In genomic region chr19:35353635-35354034, GRCh38 we compare ENCODE assay signal across 20 cellular contexts. TPM values are rescaled to one million over a fixed set of nuclear protein-coding genes. Genes with fewer than 3 reads are reported as not detected.
DNase-seq lines count a peak whose midpoint lies in the region; ATAC-seq, FAIRE-seq and TF ChIP-seq lines count a peak whose summit lies in the region.
"Had no signal": no experiment of that assay in that cellular context is flagged by ENCODE, and none has a peak within 500 bp of the region (broad histone marks: within the 10 kb centered on the region; RNA-seq: fewer than 3 reads in every experiment).

No MANE protein-coding gene starts in this region.

- H3K4me2 ChIP-seq in HepG2 (ENCODE audit: low read depth, low read length), result no peak overlapping the region

- H2AFZ ChIP-seq in HepG2 (ENCODE audit: low read length), result no peak overlapping the region

- in situ Hi-C loops in HepG2 (cut with HindIII; ENCODE audit: extremely low pct_ligation_motif_present, low pct_unique_long_range_greater_than_20kb), result loop anchor here (5.0 kb wide), 1 partner anchor 114 kb away; no protein-coding TSS in a partner anchor

- H3K27ac Mint-ChIP-seq in chondrocyte (ENCODE audit: unreplicated experiment), result no peak overlapping the region
- H3K27ac Mint-ChIP-seq: activated CD4-positive, alpha-beta T cell treated with anti-CD3 and anti-CD28 coated beads, Interleukin-2, amount 10 ng/mL, durations not matched to agents 7 days and 5 days had no signal

- FAIRE-seq in HepG2 (lab: Jason Lieb, UNC), result no peak

- H3K4me1 ChIP-seq in right lobe of liver (no peaks in the 10 kb centered on the region), HepG2 (ENCODE audit: insufficient read depth, low read length) (peaks cover 63% of the 10 kb centered on the region), lower lobe of right lung (peaks cover 15% of the 10 kb centered on the region)

- H3K4me1 Mint-ChIP-seq in chondrocyte (ENCODE audit: low read depth), result no peaks in the 10 kb centered on the region

- H3K9me3 ChIP-seq in right lobe of liver (no peaks in the 10 kb centered on the region), HepG2 (ENCODE audit: low read length) (no peaks in the 10 kb centered on the region), lower lobe of right lung (no peaks in the 10 kb centered on the region)
- H3K9me3 ChIP-seq: testis had no signal

- TF ChIP-seq POLR2A in right lobe of liver (IDR thresholded peaks at IDR 0.05) (no peak), HepG2 (IDR thresholded peaks at IDR 0.05; ENCODE audit: insufficient read depth in 1 of 2, low read depth in 2 of 2, low read length in 2 of 2) (no peak)

- H3K36me3 ChIP-seq in right lobe of liver, result no peaks in the 10 kb centered on the region
- no peaks in the 10 kb centered on the region for H3K36me3 ChIP-seq in HepG2 (replicated peaks in 1 of 2; ENCODE audit: control insufficient read depth in 1 of 2, insufficient read depth in 2 of 2, low read length in 2 of 2)
- H3K36me3 ChIP-seq in lower lobe of right lung, result no peaks in the 10 kb centered on the region

- no peak for ATAC-seq in right lobe of liver
- ATAC-seq in HepG2, result no peak
- no peak for ATAC-seq in lower lobe of right lung
- no peak for ATAC-seq in HG03342 (IDR thresholded peaks at IDR 0.05; ENCODE audit: unreplicated experiment)
- no peak for ATAC-seq in GM21515 (IDR thresholded peaks at IDR 0.05; ENCODE audit: unreplicated experiment)

- CTCF ChIA-PET in HepG2 (lab: Yijun Ruan, JAX; ENCODE audit: low intra/inter-chr PET ratio, low total read pairs), result interaction anchor here (1.5 to 2.7 kb wide), 4 partner anchors 39 to 142 kb away, joined by 5 to 41 read pairs (median 20); partner anchors contain the start of gene USF2

- H4K20me1 ChIP-seq in HepG2 (ENCODE audit: insufficient read depth, low read length), result no peaks in the 10 kb centered on the region

- peaks cover 37% of the 10 kb centered on the region for H3K27me3 Mint-ChIP-seq in chondrocyte (ENCODE audit: low read depth)
- H3K27me3 Mint-ChIP-seq: activated CD4-positive, alpha-beta T cell treated with anti-CD3 and anti-CD28 coated beads, Interleukin-2, amount 10 ng/mL, durations not matched to agents 7 days and 5 days; activated T-cell treated with anti-CD3 and anti-CD28 coated beads, Interleukin-2, amount 50 U/mL, for 24 hours had no signal

- intact Hi-C loops in right lobe of liver (cut with DNase I) (loop anchor here (2.0 to 10.0 kb wide), 2 partner anchors 115 to 141 kb away; partner anchors contain the start of gene KRTDAP (in 1 of the 2)), HepG2 (cut with micrococcal nuclease; ENCODE audit: unreplicated experiment) (loop anchor here (5.0 kb wide), 1 partner anchor 44 kb away; no protein-coding TSS in a partner anchor), lower lobe of right lung (cut with DNase I) (no loop called here)

- no peak overlapping the region for H3K4me3 ChIP-seq in right lobe of liver
- H3K4me3 ChIP-seq in HepG2 (replicated peaks in 1 of 3; ENCODE audit: insufficient read depth in 1 of 3, low read depth in 2 of 3, low read length in 3 of 3), result no peak overlapping the region
- H3K4me3 ChIP-seq in lower lobe of right lung, result no peak overlapping the region
- H3K4me3 ChIP-seq: coronary artery, testis had no signal

- H3K9me3 Mint-ChIP-seq in chondrocyte (ENCODE audit: low read depth), result no peaks in the 10 kb centered on the region
- H3K9me3 Mint-ChIP-seq: activated CD4-positive, alpha-beta T cell treated with anti-CD3 and anti-CD28 coated beads, Interleukin-2, amount 10 ng/mL, durations not matched to agents 7 days and 5 days; activated naive CD4-positive, alpha-beta T cell treated with anti-CD3 and anti-CD28 coated beads, Interleukin-2, amount 50 U/mL, for 72 hours; activated T-cell treated with anti-CD3 and anti-CD28 coated beads, Interleukin-2, amount 50 U/mL, for 24 hours had no signal

- TF ChIP-seq EP300 in HepG2 (IDR thresholded peaks at IDR 0.05; ENCODE audit: low read depth in 2 of 2, low read length in 2 of 2) (no peak), HepG2 (CRISPR knock-in tag; IDR thresholded peaks at IDR 0.05; ENCODE audit: borderline replicate concordance) (no peak)

- no peak for TF ChIP-seq RAD21 in HepG2 (CRISPR knock-in tag; IDR thresholded peaks at IDR 0.05)

- no peak overlapping the region for H3K27ac ChIP-seq in right lobe of liver
- no peak overlapping the region for H3K27ac ChIP-seq in HepG2 (ENCODE audit: extremely low read length, insufficient read depth, low read length)
- H3K27ac ChIP-seq in lower lobe of right lung, result no peak overlapping the region
- H3K27ac ChIP-seq: coronary artery, HL-60, testis had no signal

- H3K36me3 Mint-ChIP-seq in chondrocyte (ENCODE audit: low read depth), result peaks cover 1% of the 10 kb centered on the region
- H3K36me3 Mint-ChIP-seq: activated naive CD4-positive, alpha-beta T cell treated with anti-CD3 and anti-CD28 coated beads, Interleukin-2, amount 50 U/mL, for 72 hours had no signal

- H3K27me3 ChIP-seq in right lobe of liver (no peaks in the 10 kb centered on the region), HepG2 (ENCODE audit: control insufficient read depth in 1 of 2, insufficient read depth in 2 of 2, low read length in 2 of 2) (peaks cover 0 to 1% of the 10 kb centered on the region in 2 experiments; a peak in 1 of 5 replicates), lower lobe of right lung (ENCODE audit: low read depth) (peaks cover 16% of the 10 kb centered on the region)
- H3K27me3 ChIP-seq: testis had no signal

- POLR2A ChIA-PET in HepG2 (lab: Yijun Ruan, JAX), result interaction anchor here (0.8 to 1.6 kb wide), 2 partner anchors 81 to 141 kb away, joined by 3 read pairs; no protein-coding TSS in a partner anchor

- H3K9ac ChIP-seq in HepG2 (ENCODE audit: insufficient read depth, low read depth, low read length), result no peak overlapping the region

- BruUV-seq in HepG2 (replicated peaks; lab: Mats Ljungman, UMichigan), result no TSS peak

- no peak overlapping the region for H3K4me3 Mint-ChIP-seq in chondrocyte (ENCODE audit: unreplicated experiment)
- H3K4me3 Mint-ChIP-seq: activated CD4-positive, alpha-beta T cell treated with anti-CD3 and anti-CD28 coated beads, Interleukin-2, amount 10 ng/mL, durations not matched to agents 7 days and 5 days; activated T-cell treated with anti-CD3 and anti-CD28 coated beads, Interleukin-2, amount 50 U/mL, for 24 hours had no signal

- TF ChIP-seq CTCF in right lobe of liver (IDR thresholded peaks at IDR 0.05) (no peak), HepG2 (CRISPR knock-in tag; IDR thresholded peaks at IDR 0.05) (no peak), chondrocyte (IDR thresholded peaks at IDR 0.05) (no peak), lower lobe of right lung (IDR thresholded peaks at IDR 0.05) (no peak)

- WGBS in right lobe of liver (ENCODE audit: insufficient coverage, low coverage, low lambda C conversion rate, missing lambda C conversion rate), result 68% methylated on average over 9 of the region's 9 CpGs
- WGBS in HepG2 (ENCODE audit: low lambda C conversion rate), result 87% methylated on average over 9 of the region's 9 CpGs

- DNase-seq in right lobe of liver (peak in 2 of 3 donors; percentile 6 to 19), HepG2 (ENCODE audit: low spot score) (no peak), chondrocyte (ENCODE audit: low spot score) (peak; percentile 15), lower lobe of right lung (peak; percentile 35), mucosa of gallbladder (ENCODE audit: low spot score) (no peak)
- DNase-seq: activated CD4-positive, alpha-beta T cell treated with anti-CD3 and anti-CD28 coated beads, Interleukin-2, amount 10 ng/mL, durations not matched to agents 7 days and 5 days; activated T-cell treated with anti-CD3 and anti-CD28 coated beads, Interleukin-2, amount 50 U/mL, for 24 hours; DND-41; foreskin melanocyte; IMR-90; MM.1S; NCI-H1694 treated with DMSO at 0.1 percent for 48 hours; NK-92 treated with Interleukin-12 subunit alpha and Interleukin-12 subunit beta, amount 100 ng/mL, for 24 hours; RPMI8226; testis had no signal

- H3K79me2 ChIP-seq in HepG2 (ENCODE audit: insufficient read depth, low read length), result no peaks in the 10 kb centered on the region

RNA-seq across cellular contexts. Expression of gene FFAR3, which starts 4.6 kb away (rescaled TPM):
- total RNA-seq in right lobe of liver (under 1 TPM in 1 of 6 experiments, not detected in 5; 0.27 TPM), HepG2 (2016; rRNA removed; fragmentation: Illumina TruSeq; extraction: Trizol) (not detected in 2 replicates), chondrocyte (not detected in 3 replicates), lower lobe of right lung (not detected), mucosa of gallbladder (0.29 TPM)
- total RNA-seq in HepG2 (2016; cell fraction: cytosol; rRNA removed; fragmentation: Illumina TruSeq; extraction: Trizol; ENCODE audit: low read depth), result not detected in 2 replicates
- not detected in 2 replicates for total RNA-seq in HepG2 (2016; cell fraction: insoluble cytoplasmic fraction; rRNA removed; fragmentation: Illumina TruSeq; extraction: Trizol)
- not detected in 2 replicates for total RNA-seq in HepG2 (2016; cell fraction: membrane; rRNA removed; fragmentation: Illumina TruSeq; extraction: Trizol)
- total RNA-seq in HepG2 (2016; cell fraction: nucleus; rRNA removed; fragmentation: Illumina TruSeq; extraction: Trizol), result not detected in 2 replicates
- polyA plus RNA-seq in HepG2 (2011; rRNA removed), result not detected in 2 replicates
- not detected in 2 replicates for polyA plus RNA-seq in HepG2 (2011; cell fraction: cytosol; rRNA removed)
- not detected in 2 replicates for polyA plus RNA-seq in HepG2 (2011; cell fraction: nucleus; rRNA removed)
- not detected in 2 replicates for polyA plus RNA-seq in HepG2 (2012)
- not detected in 2 replicates for polyA plus RNA-seq in HepG2 (2016; cell fraction: cytosol; fragmentation: Illumina TruSeq; extraction: Trizol; ENCODE audit: low read depth)
- polyA plus RNA-seq in HepG2 (2016; cell fraction: insoluble cytoplasmic fraction; fragmentation: Illumina TruSeq; extraction: Trizol; ENCODE audit: low read depth), result not detected in 2 replicates
- not detected in 2 replicates for polyA plus RNA-seq in HepG2 (2016; cell fraction: membrane; fragmentation: Illumina TruSeq; extraction: Trizol; ENCODE audit: low read depth)
- polyA plus RNA-seq in HepG2 (2016; cell fraction: nucleus; fragmentation: Illumina TruSeq; extraction: Trizol; ENCODE audit: insufficient read depth, low read depth), result not detected in 2 replicates
- not detected in 2 replicates for polyA minus RNA-seq in HepG2 (2011; rRNA and poly(A)+ RNA removed; ENCODE audit: low replicate concordance)
- not detected in 2 replicates for polyA minus RNA-seq in HepG2 (2011; cell fraction: cytosol; rRNA and poly(A)+ RNA removed)
- not detected in 2 replicates for polyA minus RNA-seq in HepG2 (2011; cell fraction: nucleus; rRNA and poly(A)+ RNA removed)
- total RNA-seq: activated CD4-positive, alpha-beta T cell treated with anti-CD3 and anti-CD28 coated beads, Interleukin-2, amount 10 ng/mL, durations not matched to agents 7 days and 5 days; IMR-90 had no signal
- polyA plus RNA-seq: IMR-90 had no signal

RNA-seq across cellular contexts. Expression of gene FFAR1, which starts 5.9 kb away (rescaled TPM):
- total RNA-seq in right lobe of liver (not detected), HepG2 (2016; rRNA removed; fragmentation: Illumina TruSeq; extraction: Trizol) (not detected in 2 replicates), chondrocyte (not detected in 3 replicates), lower lobe of right lung (not detected), mucosa of gallbladder (not detected)
- 0.09 TPM in 1 of 2 replicates, not detected in the other for total RNA-seq in HepG2 (2016; cell fraction: cytosol; rRNA removed; fragmentation: Illumina TruSeq; extraction: Trizol; ENCODE audit: low read depth)
- total RNA-seq in HepG2 (2016; cell fraction: insoluble cytoplasmic fraction; rRNA removed; fragmentation: Illumina TruSeq; extraction: Trizol), result not detected in 2 replicates
- not detected in 2 replicates for total RNA-seq in HepG2 (2016; cell fraction: membrane; rRNA removed; fragmentation: Illumina TruSeq; extraction: Trizol)
- not detected in 2 replicates for total RNA-seq in HepG2 (2016; cell fraction: nucleus; rRNA removed; fragmentation: Illumina TruSeq; extraction: Trizol)
- polyA plus RNA-seq in HepG2 (2011; rRNA removed), result not detected in 2 replicates
- polyA plus RNA-seq in HepG2 (2011; cell fraction: cytosol; rRNA removed), result not detected in 2 replicates
- not detected in 2 replicates for polyA plus RNA-seq in HepG2 (2011; cell fraction: nucleus; rRNA removed)
- not detected in 2 replicates for polyA plus RNA-seq in HepG2 (2012)
- polyA plus RNA-seq in HepG2 (2016; cell fraction: cytosol; fragmentation: Illumina TruSeq; extraction: Trizol; ENCODE audit: low read depth), result not detected in 2 replicates
- not detected in 2 replicates for polyA plus RNA-seq in HepG2 (2016; cell fraction: insoluble cytoplasmic fraction; fragmentation: Illumina TruSeq; extraction: Trizol; ENCODE audit: low read depth)
- not detected in 2 replicates for polyA plus RNA-seq in HepG2 (2016; cell fraction: membrane; fragmentation: Illumina TruSeq; extraction: Trizol; ENCODE audit: low read depth)
- polyA plus RNA-seq in HepG2 (2016; cell fraction: nucleus; fragmentation: Illumina TruSeq; extraction: Trizol; ENCODE audit: insufficient read depth, low read depth), result not detected in 2 replicates
- not detected in 2 replicates for polyA minus RNA-seq in HepG2 (2011; rRNA and poly(A)+ RNA removed; ENCODE audit: low replicate concordance)
- polyA minus RNA-seq in HepG2 (2011; cell fraction: cytosol; rRNA and poly(A)+ RNA removed), result not detected in 2 replicates
- not detected in 2 replicates for polyA minus RNA-seq in HepG2 (2011; cell fraction: nucleus; rRNA and poly(A)+ RNA removed)
- total RNA-seq: activated CD4-positive, alpha-beta T cell treated with anti-CD3 and anti-CD28 coated beads, Interleukin-2, amount 10 ng/mL, durations not matched to agents 7 days and 5 days; IMR-90 had no signal
- polyA plus RNA-seq: IMR-90 had no signal

RNA-seq across cellular contexts. Expression of gene GPR42, which starts 17.2 kb away (rescaled TPM):
- total RNA-seq in right lobe of liver (not detected), HepG2 (2016; rRNA removed; fragmentation: Illumina TruSeq; extraction: Trizol) (not detected in 2 replicates), chondrocyte (not detected in 3 replicates), lower lobe of right lung (not detected), mucosa of gallbladder (not detected)
- not detected in 2 replicates for total RNA-seq in HepG2 (2016; cell fraction: cytosol; rRNA removed; fragmentation: Illumina TruSeq; extraction: Trizol; ENCODE audit: low read depth)
- not detected in 2 replicates for total RNA-seq in HepG2 (2016; cell fraction: insoluble cytoplasmic fraction; rRNA removed; fragmentation: Illumina TruSeq; extraction: Trizol)
- not detected in 2 replicates for total RNA-seq in HepG2 (2016; cell fraction: membrane; rRNA removed; fragmentation: Illumina TruSeq; extraction: Trizol)
- total RNA-seq in HepG2 (2016; cell fraction: nucleus; rRNA removed; fragmentation: Illumina TruSeq; extraction: Trizol), result not detected in 2 replicates
- not detected in 2 replicates for polyA plus RNA-seq in HepG2 (2011; rRNA removed)
- polyA plus RNA-seq in HepG2 (2011; cell fraction: cytosol; rRNA removed), result not detected in 2 replicates
- polyA plus RNA-seq in HepG2 (2011; cell fraction: nucleus; rRNA removed), result not detected in 2 replicates
- not detected in 2 replicates for polyA plus RNA-seq in HepG2 (2012)
- polyA plus RNA-seq in HepG2 (2016; cell fraction: cytosol; fragmentation: Illumina TruSeq; extraction: Trizol; ENCODE audit: low read depth), result not detected in 2 replicates
- not detected in 2 replicates for polyA plus RNA-seq in HepG2 (2016; cell fraction: insoluble cytoplasmic fraction; fragmentation: Illumina TruSeq; extraction: Trizol; ENCODE audit: low read depth)
- polyA plus RNA-seq in HepG2 (2016; cell fraction: membrane; fragmentation: Illumina TruSeq; extraction: Trizol; ENCODE audit: low read depth), result not detected in 2 replicates
- polyA plus RNA-seq in HepG2 (2016; cell fraction: nucleus; fragmentation: Illumina TruSeq; extraction: Trizol; ENCODE audit: insufficient read depth, low read depth), result not detected in 2 replicates
- not detected in 2 replicates for polyA minus RNA-seq in HepG2 (2011; rRNA and poly(A)+ RNA removed; ENCODE audit: low replicate concordance)
- not detected in 2 replicates for polyA minus RNA-seq in HepG2 (2011; cell fraction: cytosol; rRNA and poly(A)+ RNA removed)
- polyA minus RNA-seq in HepG2 (2011; cell fraction: nucleus; rRNA and poly(A)+ RNA removed), result not detected in 2 replicates
- total RNA-seq: activated CD4-positive, alpha-beta T cell treated with anti-CD3 and anti-CD28 coated beads, Interleukin-2, amount 10 ng/mL, durations not matched to agents 7 days and 5 days; IMR-90; testis had no signal
- polyA plus RNA-seq: IMR-90 had no signal

RNA-seq across cellular contexts. Expression of gene CD22, which starts 24.6 kb away (rescaled TPM):
- total RNA-seq in right lobe of liver (1 to 10 TPM in 3 of 6 experiments, under 1 TPM in 3; 0.39 to 1.3 (median 0.96) TPM), HepG2 (2016; rRNA removed; fragmentation: Illumina TruSeq; extraction: Trizol) (0.49 and 0.71 TPM in 2 replicates), chondrocyte (not detected in 3 replicates), lower lobe of right lung (19.1 TPM), mucosa of gallbladder (4.2 TPM)
- total RNA-seq in HepG2 (2016; cell fraction: cytosol; rRNA removed; fragmentation: Illumina TruSeq; extraction: Trizol; ENCODE audit: low read depth), result 0.53 and 1.0 TPM in 2 replicates
- total RNA-seq in HepG2 (2016; cell fraction: insoluble cytoplasmic fraction; rRNA removed; fragmentation: Illumina TruSeq; extraction: Trizol), result 0.40 and 0.97 TPM in 2 replicates
- 0.62 and 0.93 TPM in 2 replicates for total RNA-seq in HepG2 (2016; cell fraction: membrane; rRNA removed; fragmentation: Illumina TruSeq; extraction: Trizol)
- 2.8 and 3.5 TPM in 2 replicates for total RNA-seq in HepG2 (2016; cell fraction: nucleus; rRNA removed; fragmentation: Illumina TruSeq; extraction: Trizol)
- 0.98 and 1.7 TPM in 2 replicates for polyA plus RNA-seq in HepG2 (2011; rRNA removed)
- 0.49 and 0.85 TPM in 2 replicates for polyA plus RNA-seq in HepG2 (2011; cell fraction: cytosol; rRNA removed)
- polyA plus RNA-seq in HepG2 (2011; cell fraction: nucleus; rRNA removed), result 1.8 and 2.5 TPM in 2 replicates
- 0.66 and 0.72 TPM in 2 replicates for polyA plus RNA-seq in HepG2 (2012)
- 0.19 and 0.31 TPM in 2 replicates for polyA plus RNA-seq in HepG2 (2016; cell fraction: cytosol; fragmentation: Illumina TruSeq; extraction: Trizol; ENCODE audit: low read depth)
- polyA plus RNA-seq in HepG2 (2016; cell fraction: insoluble cytoplasmic fraction; fragmentation: Illumina TruSeq; extraction: Trizol; ENCODE audit: low read depth), result 0.82 and 1.2 TPM in 2 replicates
- 0.36 and 0.50 TPM in 2 replicates for polyA plus RNA-seq in HepG2 (2016; cell fraction: membrane; fragmentation: Illumina TruSeq; extraction: Trizol; ENCODE audit: low read depth)
- polyA plus RNA-seq in HepG2 (2016; cell fraction: nucleus; fragmentation: Illumina TruSeq; extraction: Trizol; ENCODE audit: insufficient read depth, low read depth), result 3.9 and 6.0 TPM in 2 replicates
- 1.6 and 2.4 TPM in 2 replicates for polyA minus RNA-seq in HepG2 (2011; rRNA and poly(A)+ RNA removed; ENCODE audit: low replicate concordance)
- polyA minus RNA-seq in HepG2 (2011; cell fraction: cytosol; rRNA and poly(A)+ RNA removed), result 1.5 TPM in 1 of 2 replicates, not detected in the other
- polyA minus RNA-seq in HepG2 (2011; cell fraction: nucleus; rRNA and poly(A)+ RNA removed), result 0.64 and 0.99 TPM in 2 replicates

Comparison
In these comparisons a context has a peak if more than half of its experiments do, and no peak if none do; other contexts are left out.
1. DNase-seq: peak in right lobe of liver (2 of 3), chondrocyte (single experiment) and lower lobe of right lung (single experiment); none in HepG2 (single experiment) and mucosa of gallbladder (single experiment).